In genomic region chr18:10169064-10169562, GRCh38 we compare ENCODE assay signal across 14 cellular contexts.
DNase-seq lines count a peak whose midpoint lies in the region; ATAC-seq and TF ChIP-seq lines count a peak whose summit lies in the region.
"Had no signal": no experiment of that assay in that cellular context is flagged by ENCODE, and none has a peak within 500 bp of the region (broad histone marks: within the 10 kb centered on the region; RNA-seq: fewer than 3 reads in every experiment).

No MANE protein-coding gene starts in this region.

- H3K27me3 ChIP-seq in vagina = no peaks in the 10 kb centered on the region

- no peaks in the 10 kb centered on the region for H3K9me3 ChIP-seq in vagina

- no peak overlapping the region for H3K27ac ChIP-seq in vagina

- CTCF ChIA-PET in AG04449 (lab: Yijun Ruan, JAX) = interaction anchor here (1.1 to 1.4 kb wide), 2 partner anchors 198 to 351 kb away, joined by 5 to 6 read pairs; no protein-coding TSS in a partner anchor

- intact Hi-C loops in vagina (cut with DNase I) = no loop called here

- TF ChIP-seq POLR2A in vagina (IDR thresholded peaks at IDR 0.05) = no peak

- H3K4me1 ChIP-seq in vagina = no peaks in the 10 kb centered on the region

- DNase-seq in AG04449 (ENCODE audit: low read depth, low spot score) (peak; percentile 83), NCI-H1436 (lab: John Stamatoyannopoulos, UW) (peak; percentile 39), T1000 (lab: John Stamatoyannopoulos, UW) (peak; percentile 6), fibroblast of the aortic adventitia (ENCODE audit: low read depth) (peak; percentile 76), vagina (ENCODE audit: extremely low spot score in 2 of 2) (no peak), ecto neural progenitor cell (ENCODE audit: low spot score) (no peak)
- DNase-seq: ACHN; activated T-cell treated with anti-CD3 and anti-CD28 coated beads, Interleukin-2, amount 50 U/mL, for 1 hour; anterior cingulate cortex; NCI-H1930; SIG-M5; stimulated activated naive CD4-positive, alpha-beta T cell treated with Interleukin-2 at 50 U/mL for 16 hours had no signal

- TF ChIP-seq CTCF in AG04449 (IDR thresholded peaks at IDR 0.05; ENCODE audit: insufficient read depth, low read length, missing control alignments) = no peak
- TF ChIP-seq CTCF in fibroblast of the aortic adventitia (IDR thresholded peaks at IDR 0.05; ENCODE audit: insufficient read depth, low read length) = no peak
- no peak for TF ChIP-seq CTCF in vagina (IDR thresholded peaks at IDR 0.05)

- POLR2A ChIA-PET in AG04449 (lab: Yijun Ruan, JAX) = interaction anchor here (0.5 to 0.9 kb wide), 3 partner anchors 28 to 38 kb away, joined by 3 read pairs; no protein-coding TSS in a partner anchor

- no peaks in the 10 kb centered on the region for H3K36me3 ChIP-seq in vagina

- ATAC-seq in GM18907 (IDR thresholded peaks at IDR 0.05; ENCODE audit: unreplicated experiment) (no peak), GM18858 (IDR thresholded peaks at IDR 0.05; ENCODE audit: unreplicated experiment) (no peak)

- H3K4me3 ChIP-seq in AG04449 (ENCODE audit: low read depth, low read length) (no peak overlapping the region), fibroblast of the aortic adventitia (ENCODE audit: low read depth, low read length) (no peak overlapping the region), vagina (no peak overlapping the region)

Comparison
In these comparisons a context has a peak if more than half of its experiments do, and no peak if none do; other contexts are left out.
1. DNase-seq: peak in AG04449 (single experiment), NCI-H1436 (single experiment), T1000 (single experiment) and fibroblast of the aortic adventitia (single experiment); none in vagina (0 of 2) and ecto neural progenitor cell (single experiment).